In the genomic region with DNA sequence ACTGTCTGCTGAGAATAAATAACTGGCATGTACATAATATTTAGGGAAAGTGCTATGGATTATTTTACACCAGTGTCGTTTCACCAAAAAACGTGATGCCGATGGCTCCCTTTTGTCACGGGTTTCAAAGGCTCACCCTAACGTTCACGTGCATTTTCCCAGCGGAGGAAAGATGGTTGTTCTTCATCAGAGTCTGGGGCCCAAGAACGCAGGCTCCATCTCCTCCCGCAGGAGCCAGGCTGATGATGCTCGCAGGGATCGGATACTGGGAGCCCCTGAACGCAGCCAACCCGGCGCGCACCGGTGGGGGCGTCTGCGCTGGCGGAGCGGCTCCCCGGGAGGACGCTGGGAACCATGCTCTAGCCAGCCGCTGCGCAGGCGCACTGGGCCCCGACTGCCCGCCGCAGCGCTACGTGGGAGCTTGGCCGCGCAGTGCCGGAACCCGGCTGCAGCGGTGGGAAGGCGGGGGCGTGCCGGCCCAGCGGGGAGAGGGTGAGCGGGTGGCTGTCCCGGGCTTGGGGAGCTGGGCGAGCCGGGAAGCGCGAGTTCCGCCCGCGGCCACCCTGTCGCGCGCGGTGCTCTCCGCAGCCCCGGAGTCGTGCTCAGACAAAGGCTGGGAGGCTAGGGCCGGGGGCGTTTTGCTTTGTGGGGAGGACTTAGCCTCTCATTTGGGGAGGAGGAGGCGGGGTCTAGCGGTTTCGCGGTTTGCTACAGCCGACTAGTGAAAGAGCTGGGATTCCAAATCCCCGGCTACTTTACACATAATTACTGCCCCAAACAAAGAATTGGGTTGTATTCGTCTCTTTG, we compare ENCODE assay signal across 8 cellular contexts. TPM values are rescaled to one million over a fixed set of nuclear protein-coding genes. Genes with fewer than 3 reads are reported as not detected.
DNase-seq lines count a peak whose midpoint lies in the region; FAIRE-seq and TF ChIP-seq lines count a peak whose summit lies in the region.

A gene (plus strand): TSS at position 793 of the 807 bp plus-strand sequence. CDS start 486 bp downstream, outside the sequence.

- H3K4me1 ChIP-seq in H9 (ENCODE audit: insufficient read depth, low read length) (no peaks in the 10 kb centered on the region; the same call in 1 of the 2 replicates), MM.1S (ENCODE audit: low read length) (peaks cover 5% of the 10 kb centered on the region; the same call in 1 of the 2 replicates), neuronal stem cell (ENCODE audit: control insufficient read depth in 2 of 2, insufficient read depth in 1 of 2, low read depth in 1 of 2, low read length in 2 of 2) (peaks cover 3 to 8% of the 10 kb centered on the region in 2 donors)

- no peak within 1 kb of the TSS for H3K23ac ChIP-seq in H9 (ENCODE audit: insufficient read length, low read depth, low read length)
- H3K23ac ChIP-seq in neuronal stem cell (ENCODE audit: low read depth, low read length, poor library complexity): peak within 1 kb of the TSS; percentile 9

- H3K4me3 ChIP-seq in MM.1S (ENCODE audit: low read length): peak within 1 kb of the TSS; percentile 71
- H3K4me3 ChIP-seq in neuronal stem cell (ENCODE audit: low read length in 2 of 2): peak within 1 kb of the TSS; percentile 75 to 92

- H4K91ac ChIP-seq in H9 (ENCODE audit: insufficient read length, low read depth, low read length) (no peak within 1 kb of the TSS), neuronal stem cell (ENCODE audit: low read depth, low read length, poor library complexity) (no peak within 1 kb of the TSS)

- no peak for TF ChIP-seq CTCF in H9 (conservative IDR thresholded peaks at IDR 0.05)
- TF ChIP-seq CTCF in MM.1S (IDR thresholded peaks at IDR 0.05; ENCODE audit: low read length): 0 out of 2 replicates have a peak, but pooled peaks have one; percentile 2

- H4K5ac ChIP-seq in H9 (ENCODE audit: insufficient read length, low read depth, low read length): no peak within 1 kb of the TSS

- H3F3A ChIP-seq in MM.1S (ENCODE audit: insufficient read depth, low read length): 0 out of 2 replicates have a peak, but pooled peaks cover 2% of the 10 kb centered on the region

- H3K27me3 Mint-ChIP-seq in H9 (ENCODE audit: low read depth): no peaks in the 10 kb centered on the region

- H3K14ac ChIP-seq in H9 (ENCODE audit: insufficient read depth, low read length): peak within 1 kb of the TSS; percentile 92
- peak within 1 kb of the TSS; percentile 57 for H3K14ac ChIP-seq in neuronal stem cell (ENCODE audit: low read length)

- H3K36me3 Mint-ChIP-seq in H9 (ENCODE audit: insufficient read depth in 1 of 3, low read depth in 3 of 3): peaks cover 25 to 46% (median 37%) of the 10 kb centered on the region in 3 experiments

- no peak within 1 kb of the TSS for H2BK12ac ChIP-seq in H9 (ENCODE audit: insufficient read length, low read depth, low read length)
- no peak within 1 kb of the TSS for H2BK12ac ChIP-seq in neuronal stem cell (ENCODE audit: low read length)

- no peak within 1 kb of the TSS for H2BK15ac ChIP-seq in H9 (ENCODE audit: low read depth, low read length)
- peak within 1 kb of the TSS; percentile 74 for H2BK15ac ChIP-seq in neuronal stem cell (ENCODE audit: low read length)

- H3K18ac ChIP-seq in H9 (ENCODE audit: insufficient read length, low read depth, low read length) (peak within 1 kb of the TSS; percentile 74), neuronal stem cell (ENCODE audit: low read length) (peak within 1 kb of the TSS; percentile 91)

- H3K79me2 ChIP-seq in H9 (ENCODE audit: insufficient read depth, low read length) (no peaks in the 10 kb centered on the region; the same call in 1 of the 2 replicates), MM.1S (ENCODE audit: low read length) (no peaks in the 10 kb centered on the region)

- peak within 1 kb of the TSS; percentile 82 to 88 for H3K4me3 Mint-ChIP-seq in H9

- no peaks in the 10 kb centered on the region for H3K9me2 ChIP-seq in MM.1S (replicated peaks; ENCODE audit: insufficient read depth, low read length)

- no peak within 1 kb of the TSS for H2BK5ac ChIP-seq in H9 (ENCODE audit: insufficient read length, low read length)
- H2BK5ac ChIP-seq in neuronal stem cell (ENCODE audit: low read length): peak within 1 kb of the TSS; percentile 7

- H2AK5ac ChIP-seq in H9 (ENCODE audit: insufficient read length, low read length) (no peak within 1 kb of the TSS), neuronal stem cell (ENCODE audit: low read depth, low read length) (peak within 1 kb of the TSS; percentile 85)

- no peaks in the 10 kb centered on the region for H3K36me3 ChIP-seq in MM.1S (replicated peaks; ENCODE audit: insufficient read depth, low read length)
- H3K36me3 ChIP-seq in neuronal stem cell (replicated peaks in 1 of 2; ENCODE audit: control insufficient read depth in 2 of 2, insufficient read depth in 2 of 2, low read length in 2 of 2): peaks cover 4 to 25% of the 10 kb centered on the region in 2 donors

- peaks cover 32 to 36% of the 10 kb centered on the region in 2 experiments for H3K9me3 Mint-ChIP-seq in H9

- H2BK120ac ChIP-seq in H9 (ENCODE audit: low read depth, low read length, poor library complexity, severe bottlenecking) (no peak within 1 kb of the TSS), neuronal stem cell (ENCODE audit: low read depth, low read length) (peak within 1 kb of the TSS; percentile 26)

- H3K9ac ChIP-seq in H9 (ENCODE audit: extremely low read depth, insufficient read length, low read length) (peak within 1 kb of the TSS; percentile 82), MM.1S (ENCODE audit: low read length) (peak within 1 kb of the TSS; percentile 31; the same call in 1 of the 2 replicates), neuronal stem cell (ENCODE audit: low read depth, low read length, poor library complexity) (peak within 1 kb of the TSS; percentile 82)

- H3K4me2 ChIP-seq in H9 (ENCODE audit: insufficient read depth, insufficient read length, low read length) (peak within 1 kb of the TSS; percentile 90), MM.1S (ENCODE audit: low read depth, low read length) (peak within 1 kb of the TSS; percentile 79), neuronal stem cell (ENCODE audit: insufficient read depth, low read length, poor library complexity, severe bottlenecking) (peak within 1 kb of the TSS; percentile 89)

- no peak within 1 kb of the TSS for H3T11ph ChIP-seq in H9 (ENCODE audit: low read length)

- H3K9me3 ChIP-seq in H9 (ENCODE audit: control insufficient read depth, low read depth, low read length) (no peaks in the 10 kb centered on the region), MM.1S (replicated peaks; ENCODE audit: insufficient read depth, low read length) (no peaks in the 10 kb centered on the region), neuronal stem cell (replicated peaks in 1 of 2; ENCODE audit: control insufficient read depth in 2 of 2, insufficient read depth in 1 of 2, low read depth in 1 of 2, low read length in 2 of 2) (peaks cover 5 to 63% of the 10 kb centered on the region in 2 donors)

- no peak within 1 kb of the TSS; the same call in 1 of the 2 replicates for H3K4ac ChIP-seq in H9 (ENCODE audit: low read depth, low read length)
- no peak within 1 kb of the TSS for H3K4ac ChIP-seq in neuronal stem cell (ENCODE audit: low read length)

- H4K20me1 ChIP-seq in H9 (ENCODE audit: control insufficient read depth, insufficient read depth, insufficient read length) (no peaks in the 10 kb centered on the region), MM.1S (ENCODE audit: insufficient read depth, low read length) (no peaks in the 10 kb centered on the region)

- no CpG with 5 or more reads among the region's 64 CpGs for WGBS in H9 (ENCODE audit: extremely low coverage, insufficient read length, low lambda C conversion rate)
- no CpG with 5 or more reads among the region's 64 CpGs for WGBS in neuronal stem cell (ENCODE audit: extremely low coverage in 2 of 2, insufficient read length in 2 of 2, insufficient replicate concordance in 1 of 2), 2 donors

- peak within 1 kb of the TSS; percentile 36 to 97 (median 96); a peak in 5 of 7 replicates for H3K27ac Mint-ChIP-seq in H9

- peaks cover 20% of the 10 kb centered on the region in 2 experiments for H3K4me1 Mint-ChIP-seq in H9

- no peaks in the 10 kb centered on the region for H3K27me3 ChIP-seq in H9 (ENCODE audit: insufficient read depth, low read length)
- no peaks in the 10 kb centered on the region for H3K27me3 ChIP-seq in MM.1S (replicated peaks; ENCODE audit: insufficient read depth, low read length)
- no peaks in the 10 kb centered on the region for H3K27me3 ChIP-seq in neuronal stem cell (ENCODE audit: control insufficient read depth in 3 of 3, insufficient read depth in 3 of 3, low read depth in 1 of 3, low read length in 3 of 3)

- H2AFZ ChIP-seq in H9 (ENCODE audit: low read length): peak within 1 kb of the TSS; percentile 41
- peak within 1 kb of the TSS; percentile 92 for H2AFZ ChIP-seq in MM.1S (ENCODE audit: low read length)
- H2AFZ ChIP-seq in neuronal stem cell (ENCODE audit: low read length): peak within 1 kb of the TSS; percentile 86

- H4K8ac ChIP-seq in H9 (replicated peaks; ENCODE audit: insufficient read length, low read depth, low read length): no peak within 1 kb of the TSS
- H4K8ac ChIP-seq in neuronal stem cell (ENCODE audit: low read depth, low read length): no peak within 1 kb of the TSS

- peak; percentile 80 for DNase-seq in G401 (ENCODE audit: low spot score)
- DNase-seq in H9: peak; percentile 95
- peak; percentile 84 for DNase-seq in MM.1S
- peak; percentile 76 for DNase-seq in SHP77 treated with DMSO at 0.1 percent for 48 hours (lab: John Stamatoyannopoulos, UW)
- DNase-seq in activated naive CD4-positive, alpha-beta T cell (lab: John Stamatoyannopoulos, UW): peak; percentile 65 to 79 (median 72)
- DNase-seq in frontal cortex (ENCODE audit: low spot score in 2 of 2): peak; percentile 88 to 90
- DNase-seq in neuronal stem cell (ENCODE audit: low spot score): peak; percentile 93
- peak; percentile 76 for DNase-seq in stromal cell of bone marrow (ENCODE audit: low read depth)

- no peak for FAIRE-seq in frontal cortex (lab: Jason Lieb, UNC)

- no peak within 1 kb of the TSS for H2BK20ac ChIP-seq in H9 (ENCODE audit: low read depth, low read length, poor library complexity, severe bottlenecking)

- H3K79me1 ChIP-seq in H9 (ENCODE audit: insufficient read depth, low read depth, low read length, poor library complexity, severe bottlenecking): no peaks in the 10 kb centered on the region
- H3K79me1 ChIP-seq in neuronal stem cell (ENCODE audit: low read depth, low read length): peaks cover 5% of the 10 kb centered on the region

- H3K27ac ChIP-seq in H9 (ENCODE audit: insufficient read length, low read depth, low read length) (peak within 1 kb of the TSS; percentile 48), MM.1S (ENCODE audit: low read length) (no peak within 1 kb of the TSS), neuronal stem cell (replicated peaks; ENCODE audit: low read length) (peak within 1 kb of the TSS; percentile 94)

- H3K56ac ChIP-seq in H9 (ENCODE audit: insufficient read length, low read depth, low read length): no peak within 1 kb of the TSS

- peaks cover 15% of the 10 kb centered on the region for H3K23me2 ChIP-seq in H9 (ENCODE audit: insufficient read length, low read depth, low read length, poor library complexity, severe bottlenecking)

- in situ Hi-C loops in G401 (cut with HindIII; ENCODE audit: low sequenced_read_pairs): no loop called here

RNA-seq across cellular contexts. Expression of the gene that starts here (rescaled TPM):
- total RNA-seq in G401 (2014; rRNA removed; shearing (Covaris generic)): 2.8 and 3.0 TPM in 2 replicates
- total RNA-seq in H9 (2021) (16.2 and 17.5 TPM in 2 replicates), frontal cortex (11.8 TPM)
- polyA plus RNA-seq in neuronal stem cell (2013, experiment 1 of 2): 5.8 TPM
- 5.6 TPM for polyA plus RNA-seq in neuronal stem cell (2013, experiment 2 of 2)

Comparison
In these comparisons a context has a peak if more than half of its experiments do, and no peak if none do; other contexts are left out.
1. H2AFZ ChIP-seq: peak in every context shown above with its lines; median percentile 92 in MM.1S; 86 in neuronal stem cell; 41 in H9.
2. H3K9ac ChIP-seq: peak in every context shown above with its lines; median percentile 82 in H9; 82 in neuronal stem cell; 31 in MM.1S.